ENCODE assay signal across 34 cellular contexts in genomic region chr18:41849632-41850031, GRCh38.
"Had no signal": no experiment of that assay in that cellular context is flagged by ENCODE, and none has a peak within 500 bp of the region (broad histone marks: within the 10 kb centered on the region; RNA-seq: fewer than 3 reads in every experiment).

No MANE protein-coding gene starts in this region.

- H3K4me3 ChIP-seq: ascending aorta, breast epithelium, cardiac muscle cell, colonic mucosa, esophagus muscularis mucosa, gastrocnemius medialis, heart left ventricle had no signal

- H3K9me3 Mint-ChIP-seq: activated CD4-positive, alpha-beta memory T cell treated with anti-CD3 and anti-CD28 coated beads for 36 hours; activated CD4-positive, alpha-beta T cell treated with anti-CD3 and anti-CD28 coated beads, Interleukin-2, amount 10 ng/mL, durations not matched to agents 24 days and 14 days; activated naive CD4-positive, alpha-beta T cell treated with anti-CD3 and anti-CD28 coated beads, Interleukin-2, amount 10 ng/mL, durations not matched to agents 7 days and 5 days; activated naive CD8-positive, alpha-beta T cell treated with anti-CD3 and anti-CD28 coated beads, Interleukin-2, amount 10 ng/mL, durations not matched to agents 7 days and 5 days; T-helper 2 cell treated with Interferon-gamma antibody and Interleukin-4, amounts not matched to agents 5 μg/mL and 100 μg/mL, for 36 hours had no signal

- DNase-seq: activated CD4-positive, alpha-beta memory T cell treated with anti-CD3 and anti-CD28 coated beads for 36 hours; activated CD4-positive, alpha-beta T cell treated with anti-CD3 and anti-CD28 coated beads for 36 hours; activated CD4-positive, alpha-beta T cell treated with anti-CD3 and anti-CD28 coated beads, Interleukin-2, amount 10 ng/mL, durations not matched to agents 24 days and 14 days; activated CD4-positive, CD25-positive, alpha-beta regulatory T cell; activated CD4-positive, CD25-positive, alpha-beta regulatory T cell treated with anti-CD3 and anti-CD28 coated beads, Interleukin-2, amount 50 U/mL, for 72 hours; activated CD8-positive, alpha-beta memory T cell treated with anti-CD3 and anti-CD28 coated beads, Interleukin-2, amount 10 ng/mL, durations not matched to agents 7 days and 5 days; activated CD8-positive, alpha-beta memory T cell treated with anti-CD3 and anti-CD28 coated beads, Interleukin-2, amount 50 U/mL, for 4 hours; activated CD8-positive, alpha-beta T cell treated with anti-CD3 and anti-CD28 coated beads, Interleukin-2, amount 10 ng/mL, durations not matched to agents 7 days and 5 days; activated gamma-delta T cell; activated naive CD4-positive, alpha-beta T cell; activated naive CD4-positive, alpha-beta T cell treated with anti-CD3 and anti-CD28 coated beads, Interleukin-2, amount 10 ng/mL, durations not matched to agents 7 days and 5 days; activated naive CD8-positive, alpha-beta T cell treated with anti-CD3 and anti-CD28 coated beads, Interleukin-2, amount 10 ng/mL, durations not matched to agents 7 days and 5 days; activated T-cell treated with anti-CD3 and anti-CD28 coated beads, Interleukin-2, amount 50 U/mL, for 1 hour; activated T-cell treated with anti-CD3 and anti-CD28 coated beads, Interleukin-2, amount 50 U/mL, for 48 hours; central memory CD4-positive, alpha-beta T cell; cerebellar nuclear complex; colonic mucosa; effector CD8-positive, alpha-beta T cell; erythroblast; foreskin keratinocyte; gastrocnemius medialis; glutamatergic neuron; heart left ventricle; hypothalamus; T-helper 17 cell; T1000; WERI-Rb-1 had no signal

- H3K4me3 Mint-ChIP-seq: activated CD4-positive, alpha-beta memory T cell treated with anti-CD3 and anti-CD28 coated beads for 36 hours; activated CD4-positive, alpha-beta T cell treated with anti-CD3 and anti-CD28 coated beads for 36 hours; activated CD4-positive, alpha-beta T cell treated with anti-CD3 and anti-CD28 coated beads, Interleukin-2, amount 10 ng/mL, durations not matched to agents 24 days and 14 days; activated CD8-positive, alpha-beta memory T cell treated with anti-CD3 and anti-CD28 coated beads, Interleukin-2, amount 10 ng/mL, durations not matched to agents 7 days and 5 days; activated CD8-positive, alpha-beta T cell treated with anti-CD3 and anti-CD28 coated beads, Interleukin-2, amount 10 ng/mL, durations not matched to agents 7 days and 5 days; activated naive CD4-positive, alpha-beta T cell treated with anti-CD3 and anti-CD28 coated beads, Interleukin-2, amount 10 ng/mL, durations not matched to agents 7 days and 5 days; activated naive CD8-positive, alpha-beta T cell treated with anti-CD3 and anti-CD28 coated beads, Interleukin-2, amount 10 ng/mL, durations not matched to agents 7 days and 5 days; brain; T-helper 17 cell; T-helper 2 cell treated with Interferon-gamma antibody and Interleukin-4, amounts not matched to agents 5 μg/mL and 100 μg/mL, for 36 hours had no signal

- H3K4me1 Mint-ChIP-seq: activated CD4-positive, alpha-beta T cell treated with anti-CD3 and anti-CD28 coated beads for 36 hours; activated CD4-positive, alpha-beta T cell treated with anti-CD3 and anti-CD28 coated beads, Interleukin-2, amount 10 ng/mL, durations not matched to agents 24 days and 14 days; activated CD8-positive, alpha-beta memory T cell treated with anti-CD3 and anti-CD28 coated beads, Interleukin-2, amount 10 ng/mL, durations not matched to agents 7 days and 5 days; activated naive CD4-positive, alpha-beta T cell treated with anti-CD3 and anti-CD28 coated beads, Interleukin-2, amount 10 ng/mL, durations not matched to agents 7 days and 5 days; activated naive CD8-positive, alpha-beta T cell treated with anti-CD3 and anti-CD28 coated beads, Interleukin-2, amount 10 ng/mL, durations not matched to agents 7 days and 5 days; brain; T-helper 17 cell had no signal

- H3K36me3 Mint-ChIP-seq: activated CD4-positive, alpha-beta memory T cell treated with anti-CD3 and anti-CD28 coated beads for 36 hours; activated CD8-positive, alpha-beta memory T cell treated with anti-CD3 and anti-CD28 coated beads, Interleukin-2, amount 10 ng/mL, durations not matched to agents 7 days and 5 days; activated naive CD4-positive, alpha-beta T cell treated with anti-CD3 and anti-CD28 coated beads, Interleukin-2, amount 10 ng/mL, durations not matched to agents 7 days and 5 days; activated naive CD4-positive, alpha-beta T cell treated with anti-CD3 and anti-CD28 coated beads, Interleukin-2, amount 50 U/mL, for 72 hours; activated naive CD8-positive, alpha-beta T cell treated with anti-CD3 and anti-CD28 coated beads, Interleukin-2, amount 10 ng/mL, durations not matched to agents 7 days and 5 days; brain had no signal

- H3K27me3 Mint-ChIP-seq: activated naive CD4-positive, alpha-beta T cell treated with anti-CD3 and anti-CD28 coated beads, Interleukin-2, amount 10 ng/mL, durations not matched to agents 7 days and 5 days had no signal

- ATAC-seq: activated CD4-positive, alpha-beta T cell treated with anti-CD3 and anti-CD28 coated beads for 36 hours; activated CD8-positive, alpha-beta memory T cell treated with anti-CD3 and anti-CD28 coated beads, Interleukin-2, amount 10 ng/mL, durations not matched to agents 7 days and 5 days; activated CD8-positive, alpha-beta T cell treated with anti-CD3 and anti-CD28 coated beads, Interleukin-2, amount 10 ng/mL, durations not matched to agents 7 days and 5 days; activated naive CD4-positive, alpha-beta T cell treated with anti-CD3 and anti-CD28 coated beads, Interleukin-2, amount 50 U/mL, for 72 hours; foreskin keratinocyte; gastrocnemius medialis; heart left ventricle; T-helper 17 cell had no signal

- H3K27ac Mint-ChIP-seq: activated CD4-positive, alpha-beta memory T cell treated with anti-CD3 and anti-CD28 coated beads for 36 hours; activated CD4-positive, alpha-beta T cell treated with anti-CD3 and anti-CD28 coated beads for 36 hours; activated CD4-positive, alpha-beta T cell treated with anti-CD3 and anti-CD28 coated beads, Interleukin-2, amount 10 ng/mL, durations not matched to agents 24 days and 14 days; activated CD8-positive, alpha-beta memory T cell treated with anti-CD3 and anti-CD28 coated beads, Interleukin-2, amount 10 ng/mL, durations not matched to agents 7 days and 5 days; activated CD8-positive, alpha-beta T cell treated with anti-CD3 and anti-CD28 coated beads, Interleukin-2, amount 10 ng/mL, durations not matched to agents 7 days and 5 days; activated naive CD4-positive, alpha-beta T cell treated with anti-CD3 and anti-CD28 coated beads, Interleukin-2, amount 10 ng/mL, durations not matched to agents 7 days and 5 days; activated naive CD4-positive, alpha-beta T cell treated with anti-CD3 and anti-CD28 coated beads, Interleukin-2, amount 50 U/mL, for 72 hours; activated naive CD8-positive, alpha-beta T cell treated with anti-CD3 and anti-CD28 coated beads, Interleukin-2, amount 10 ng/mL, durations not matched to agents 7 days and 5 days; brain; T-helper 17 cell; T-helper 2 cell treated with Interferon-gamma antibody and Interleukin-4, amounts not matched to agents 5 μg/mL and 100 μg/mL, for 36 hours had no signal
